Comparison of ENCODE assay signal across 19 cellular contexts in genomic region chr9:113483676-113484257, GRCh38. TPM values are rescaled to one million over a fixed set of nuclear protein-coding genes. Genes with fewer than 3 reads are reported as not detected.
DNase-seq lines count a peak whose midpoint lies in the region; ATAC-seq, FAIRE-seq and TF ChIP-seq lines count a peak whose summit lies in the region.
"Had no signal": no experiment of that assay in that cellular context is flagged by ENCODE, and none has a peak within 500 bp of the region (broad histone marks: within the 10 kb centered on the region; RNA-seq: fewer than 3 reads in every experiment).

No MANE protein-coding gene starts in this region.

- H3K27ac ChIP-seq in gastroesophageal sphincter (peak overlapping the region; percentile 78 to 91 (median 89)), pancreas (peak overlapping the region; percentile 23 to 67 (median 38)), uterus (peak overlapping the region; percentile 49 to 73)
- H3K27ac ChIP-seq: WERI-Rb-1 had no signal

- no peak for ATAC-seq in gastroesophageal sphincter
- peak in 2 of 4 donors; percentile 5 to 6 for ATAC-seq in pancreas
- ATAC-seq: mucosa of descending colon; stimulated activated effector memory CD8-positive, alpha-beta T cell treated with anti-CD3 and anti-CD28 coated beads, Interleukin-12 subunit alpha, Interleukin-12 subunit beta, amount 100 ng/mL, for 72 hours had no signal

- FAIRE-seq in pancreas (lab: Jason Lieb, UNC) = no peak

- no peaks in the 10 kb centered on the region for H3K36me3 ChIP-seq in gastroesophageal sphincter
- H3K36me3 ChIP-seq in pancreas = no peaks in the 10 kb centered on the region
- no peaks in the 10 kb centered on the region for H3K36me3 ChIP-seq in uterus
- H3K36me3 ChIP-seq: upper lobe of left lung, WERI-Rb-1 had no signal

- H3K9me3 ChIP-seq in gastroesophageal sphincter (no peaks in the 10 kb centered on the region), pancreas (no peaks in the 10 kb centered on the region), uterus (no peaks in the 10 kb centered on the region)
- H3K9me3 ChIP-seq: mucosa of descending colon, upper lobe of left lung had no signal

- H3K27me3 ChIP-seq in gastroesophageal sphincter = no peaks in the 10 kb centered on the region
- no peaks in the 10 kb centered on the region for H3K27me3 ChIP-seq in pancreas
- no peaks in the 10 kb centered on the region for H3K27me3 ChIP-seq in uterus
- H3K27me3 ChIP-seq: upper lobe of left lung had no signal

- H3K4me1 ChIP-seq in gastroesophageal sphincter (peaks cover 10 to 73% (median 12%) of the 10 kb centered on the region in 3 donors), pancreas (peaks cover 0 to 25% (median 21%) of the 10 kb centered on the region in 3 donors), uterus (peaks cover 0 to 8% of the 10 kb centered on the region in 2 donors)

- H3K4me3 ChIP-seq in gastroesophageal sphincter (no peak overlapping the region), pancreas (no peak overlapping the region), uterus (no peak overlapping the region)
- H3K4me3 ChIP-seq: mucosa of descending colon, upper lobe of left lung had no signal

- TF ChIP-seq POLR2A in gastroesophageal sphincter (IDR thresholded peaks at IDR 0.05) (no peak), uterus (IDR thresholded peaks at IDR 0.05) (no peak)

- intact Hi-C loops in pancreas (cut with DNase I) (no loop called here), uterus (cut with DNase I; ENCODE audit: low total_unique reads) (no loop called here)

- TF ChIP-seq CTCF in gastroesophageal sphincter (IDR thresholded peaks at IDR 0.05) (no peak), pancreas (IDR thresholded peaks at IDR 0.05) (no peak), uterus (IDR thresholded peaks at IDR 0.05) (no peak)

- no peak for TF ChIP-seq EP300 in gastroesophageal sphincter (IDR thresholded peaks at IDR 0.05)

- DNase-seq in activated CD8-positive, alpha-beta memory T cell treated with anti-CD3 and anti-CD28 coated beads, Interleukin-2, amount 50 U/mL, for 48 hours = peak; percentile 39
- DNase-seq in activated CD8-positive, alpha-beta memory T cell treated with anti-CD3 and anti-CD28 coated beads, Interleukin-2, amount 50 U/mL, for 4 hours = no peak
- DNase-seq in pancreas (no peak), uterus (no peak), kidney glomerular epithelial cell (lab: John Stamatoyannopoulos, UW) (no peak), NCI-H2196 treated with DMSO at 0.1 percent for 48 hours (lab: John Stamatoyannopoulos, UW; ENCODE audit: unreplicated experiment) (no peak)
- DNase-seq in activated CD4-positive, alpha-beta T cell treated with anti-CD3 and anti-CD28 coated beads for 1 hour = no peak
- DNase-seq: 8988T; activated CD4-positive, alpha-beta memory T cell treated with anti-CD3 and anti-CD28 coated beads for 36 hours; activated T-cell treated with anti-CD3 and anti-CD28 coated beads, Interleukin-2, amount 50 U/mL, for 1 hour; NCI-H1048; NCI-H524 treated with DMSO at 0.1 percent for 48 hours; SHP77; stimulated activated CD4-positive, alpha-beta T cell treated with anti-CD3 and anti-CD28 coated beads, Interleukin-15, amount 100 ng/mL, for 24 hours; upper lobe of left lung; WERI-Rb-1 had no signal

- WGBS in gastroesophageal sphincter (ENCODE audit: low coverage in 1 of 2), 2 donors = 31 to 50% methylated on average over 2 to 4 of the region's 9 CpGs
- WGBS in pancreas, 2 donors = 44 to 59% methylated on average over 9 of the region's 9 CpGs

RNA-seq across cellular contexts. Expression of gene RGS3, which starts 20.2 kb away (rescaled TPM):
- total RNA-seq in gastroesophageal sphincter (100 to 1,000 TPM in 1 of 4 donors, 10 to 100 TPM in 3; 43.9 to 122 (median 72.7) TPM), pancreas (10 to 100 TPM; 18.3 to 44.0 (median 28.7) TPM), uterus (10 to 100 TPM; 16.2 to 75.6 (median 54.9) TPM)
- 10 to 100 TPM; 31.6 to 55.3 TPM for polyA plus RNA-seq in pancreas

Comparison
In these comparisons a context has a peak if more than half of its experiments do, and no peak if none do; other contexts are left out.
1. H3K27ac ChIP-seq: peak in every context shown above with its lines; median percentile 89 in gastroesophageal sphincter; 61 in uterus; 38 in pancreas.